8 cellular contexts compared by ENCODE assay signal in genomic region chr1:164561007-164561406, GRCh38. TPM values are rescaled to one million over a fixed set of nuclear protein-coding genes. Genes with fewer than 3 reads are reported as not detected.
DNase-seq lines count a peak whose midpoint lies in the region; ATAC-seq and TF ChIP-seq lines count a peak whose summit lies in the region.
"Had no signal": no experiment of that assay in that cellular context is flagged by ENCODE, and none has a peak within 500 bp of the region (broad histone marks: within the 10 kb centered on the region; RNA-seq: fewer than 3 reads in every experiment).

No MANE protein-coding gene starts in this region.

- H3K27ac ChIP-seq in HUES48 (ENCODE audit: low read depth, low read length) (peak overlapping the region; percentile 94), smooth muscle cell (ENCODE audit: low read depth) (peak overlapping the region; percentile 66)

- no peak for ATAC-seq in HG03432 (IDR thresholded peaks at IDR 0.05; ENCODE audit: unreplicated experiment)
- no peak for ATAC-seq in HG03439 (IDR thresholded peaks at IDR 0.05; ENCODE audit: unreplicated experiment)

- H3K9me3 ChIP-seq in HUES48 (ENCODE audit: control insufficient read depth, insufficient read depth, low read length) (no peaks in the 10 kb centered on the region), smooth muscle cell (replicated peaks; ENCODE audit: low read depth) (no peaks in the 10 kb centered on the region)

- H3K9ac ChIP-seq in HUES48 (ENCODE audit: low read depth, low read length), result peak overlapping the region; percentile 86
- peak overlapping the region; percentile 78 for H3K9ac ChIP-seq in smooth muscle cell (ENCODE audit: low read depth)

- TF ChIP-seq CTCF in smooth muscle cell (IDR thresholded peaks at IDR 0.05; ENCODE audit: borderline replicate concordance, insufficient read depth, poor library complexity, severe bottlenecking), result no peak

- H3K36me3 ChIP-seq in HUES48 (ENCODE audit: control insufficient read depth, insufficient read depth, low read length), result peaks cover 17% of the 10 kb centered on the region
- no peaks in the 10 kb centered on the region for H3K36me3 ChIP-seq in smooth muscle cell (ENCODE audit: low read depth)

- H3K4me3 ChIP-seq in HUES48 (ENCODE audit: low read depth, low read length) (peak overlapping the region; percentile 100), smooth muscle cell (peak overlapping the region; percentile 71)

- peak overlapping the region; percentile 73 for H2AFZ ChIP-seq in smooth muscle cell (ENCODE audit: low read depth)

- DNase-seq in astrocyte of the hippocampus (ENCODE audit: low read depth, low spot score) (peak; percentile 33), iris pigment epithelial cell (ENCODE audit: low read depth) (peak; percentile 23), smooth muscle cell (lab: John Stamatoyannopoulos, UW; ENCODE audit: unreplicated experiment) (no peak)
- no peak for DNase-seq in stimulated activated CD4-positive, alpha-beta T cell treated with anti-CD3 and anti-CD28 coated beads, Interleukin-12 subunit alpha, Interleukin-12 subunit beta, amount 100 ng/mL, for 4 hours
- DNase-seq: T1000 had no signal

- H3K27me3 ChIP-seq in HUES48 (ENCODE audit: control insufficient read depth, insufficient read depth, low read length) (no peaks in the 10 kb centered on the region), smooth muscle cell (ENCODE audit: low read depth) (no peaks in the 10 kb centered on the region)

- 1% methylated on average over 7 of the region's 7 CpGs for WGBS in smooth muscle cell (ENCODE audit: low lambda C conversion rate)

- H3K79me2 ChIP-seq in smooth muscle cell (ENCODE audit: low read depth), result peaks cover 60% of the 10 kb centered on the region

- no peaks in the 10 kb centered on the region for H4K20me1 ChIP-seq in smooth muscle cell (ENCODE audit: low read depth)

- H3K4me2 ChIP-seq in smooth muscle cell, result peak overlapping the region; percentile 94

- H3K4me1 ChIP-seq in HUES48 (ENCODE audit: control insufficient read depth, insufficient read depth, low read length) (peaks cover 59% of the 10 kb centered on the region), smooth muscle cell (ENCODE audit: low read depth) (peaks cover 42% of the 10 kb centered on the region)

- peaks cover 15% of the 10 kb centered on the region for H3F3A ChIP-seq in smooth muscle cell (ENCODE audit: low read depth)

RNA-seq across cellular contexts. Expression of gene PBX1, which starts 2.0 kb away (rescaled TPM):
- 53.4 and 70.8 TPM in 2 replicates for total RNA-seq in smooth muscle cell
- polyA plus RNA-seq in smooth muscle cell, result 8.1 and 16.1 TPM in 2 replicates

Comparison
In these comparisons a context has a peak if more than half of its experiments do, and no peak if none do; other contexts are left out.
1. DNase-seq: peak in astrocyte of the hippocampus (single experiment) and iris pigment epithelial cell (single experiment); none in smooth muscle cell (single experiment) and stimulated activated CD4-positive, alpha-beta T cell treated with anti-CD3 and anti-CD28 coated beads, Interleukin-12 subunit alpha, Interleukin-12 subunit beta, amount 100 ng/mL, for 4 hours (single experiment).